2 cellular contexts compared by ENCODE assay signal in genomic region chr17:50805486-50805885, GRCh38.
TF ChIP-seq lines count a peak whose summit lies in the region.

No MANE protein-coding gene starts in this region.

TF ChIP-seq in liver, 16 proteins besides CTCF, POLR2A, EP300 and RAD21:
- TF ChIP-seq NR2F2 (IDR thresholded peaks at IDR 0.05) (no peak), HNF4G (IDR thresholded peaks at IDR 0.05) (no peak), TAF1 (conservative IDR thresholded peaks at IDR 0.05) (no peak), RXRA (IDR thresholded peaks at IDR 0.05) (peak in 1 of 2 donors; percentile 40), SP1 (IDR thresholded peaks at IDR 0.05) (no peak), EGR1 (IDR thresholded peaks at IDR 0.05; ENCODE audit: low read depth in 2 of 2) (no peak), MAX (IDR thresholded peaks at IDR 0.05) (no peak), REST (IDR thresholded peaks at IDR 0.05) (no peak), ATF3 (IDR thresholded peaks at IDR 0.05) (no peak), HNF4A (conservative IDR thresholded peaks at IDR 0.05) (peak in 1 of 2 donors; percentile 44), FOXA2 (IDR thresholded peaks at IDR 0.05) (peak; percentile 60), FOXA1 (IDR thresholded peaks at IDR 0.05) (no peak), ZBTB33 (IDR thresholded peaks at IDR 0.05) (no peak), GABPA (IDR thresholded peaks at IDR 0.05 in 1 of 2, conservative IDR thresholded peaks at IDR 0.05 in 1 of 2) (no peak), JUND (IDR thresholded peaks at IDR 0.05) (no peak), YY1 (IDR thresholded peaks at IDR 0.05) (no peak)
TF ChIP-seq in liver: peak in this region for 3.

TF ChIP-seq in HepG2, 621 proteins besides CTCF, POLR2A, EP300 and RAD21:
- TF ChIP-seq PBX2 (CRISPR knock-in tag; IDR thresholded peaks at IDR 0.05) = no peak
- no peak for TF ChIP-seq DMAP1 (CRISPR knock-in tag; IDR thresholded peaks at IDR 0.05)
- no peak for TF ChIP-seq KIAA2018 (CRISPR knock-in tag; IDR thresholded peaks at IDR 0.05; ENCODE audit: borderline replicate concordance)
- TF ChIP-seq ZNF552 (CRISPR knock-in tag; IDR thresholded peaks at IDR 0.05; ENCODE audit: borderline replicate concordance) = no peak
- TF ChIP-seq ARID5B (CRISPR knock-in tag; IDR thresholded peaks at IDR 0.05) = no peak
- no peak for TF ChIP-seq AGO1 (IDR thresholded peaks at IDR 0.05; ENCODE audit: low read depth, low read length, poor library complexity, severe bottlenecking)
- no peak for TF ChIP-seq RFX3 (CRISPR knock-in tag; IDR thresholded peaks at IDR 0.05)
- no peak for TF ChIP-seq AHDC1 (CRISPR knock-in tag; IDR thresholded peaks at IDR 0.05; ENCODE audit: borderline replicate concordance)
- TF ChIP-seq SRSF4 (IDR thresholded peaks at IDR 0.05; ENCODE audit: low read depth, low read length, poor library complexity, severe bottlenecking) = no peak
- TF ChIP-seq HNF4A (CRISPR knock-in tag; IDR thresholded peaks at IDR 0.05) = no peak
